Comparison of ENCODE assay signal across 19 cellular contexts in genomic region chr17:34726536-34727384, GRCh38.
DNase-seq lines count a peak whose midpoint lies in the region; ATAC-seq, FAIRE-seq and TF ChIP-seq lines count a peak whose summit lies in the region.
"Had no signal": no experiment of that assay in that cellular context is flagged by ENCODE, and none has a peak within 500 bp of the region (broad histone marks: within the 10 kb centered on the region; RNA-seq: fewer than 3 reads in every experiment).

No MANE protein-coding gene starts in this region.

- H3K9me3 ChIP-seq in left lung: no peaks in the 10 kb centered on the region
- no peaks in the 10 kb centered on the region for H3K9me3 ChIP-seq in kidney (ENCODE audit: control insufficient read depth in 1 of 2, low read length in 2 of 2)

- no peak overlapping the region for H3K9ac ChIP-seq in kidney (ENCODE audit: low read length in 2 of 2)

- peak overlapping the region; percentile 85 for H3K27ac Mint-ChIP-seq in glutamatergic neuron (ENCODE audit: unreplicated experiment)
- H3K27ac Mint-ChIP-seq: CD14-positive monocyte, T-cell had no signal

- H3K27ac ChIP-seq in left lung (no peak overlapping the region), kidney (ENCODE audit: low read depth in 2 of 2, low read length in 2 of 2) (no peak overlapping the region)

- H3K27me3 ChIP-seq in left lung: peaks cover 0 to 20% of the 10 kb centered on the region in 2 donors

- H3K9me3 Mint-ChIP-seq in glutamatergic neuron (ENCODE audit: unreplicated experiment): peaks cover 13% of the 10 kb centered on the region

- peaks cover 5% of the 10 kb centered on the region for H3K36me3 Mint-ChIP-seq in glutamatergic neuron (ENCODE audit: unreplicated experiment)
- H3K36me3 Mint-ChIP-seq: CD14-positive monocyte, T-cell had no signal

- intact Hi-C loops in left lung (cut with DNase I): no loop called here
- intact Hi-C loops in kidney (cut with DNase I): no loop called here

- peaks cover 15% of the 10 kb centered on the region for H3K27me3 Mint-ChIP-seq in glutamatergic neuron (ENCODE audit: unreplicated experiment)

- H3K36me3 ChIP-seq in left lung: no peaks in the 10 kb centered on the region
- no peaks in the 10 kb centered on the region for H3K36me3 ChIP-seq in kidney (ENCODE audit: control insufficient read depth in 1 of 2, insufficient read depth in 2 of 2, low read length in 2 of 2)

- H3K4me1 Mint-ChIP-seq in glutamatergic neuron (ENCODE audit: low read depth, unreplicated experiment): peaks cover 35% of the 10 kb centered on the region
- H3K4me1 Mint-ChIP-seq: CD14-positive monocyte, T-cell had no signal

- no peaks in the 10 kb centered on the region for H3K4me1 ChIP-seq in left lung
- H3K4me1 ChIP-seq in kidney (ENCODE audit: control insufficient read depth in 1 of 2, insufficient read depth in 1 of 2, low read depth in 1 of 2, low read length in 2 of 2): no peaks in the 10 kb centered on the region

- H3K4me3 ChIP-seq in AG10803 (ENCODE audit: low read length) (no peak overlapping the region), left lung (no peak overlapping the region), kidney (ENCODE audit: low read length in 2 of 2) (no peak overlapping the region)

- no peak for FAIRE-seq in kidney (lab: Jason Lieb, UNC)
- FAIRE-seq: D721Med, H54, HTR-8/SVneo had no signal

- peak; percentile 23 for DNase-seq in AG10803 (ENCODE audit: low read depth)
- peak; percentile 78 for DNase-seq in NCI-H1694 treated with DMSO at 0.1 percent for 48 hours (lab: John Stamatoyannopoulos, UW)
- DNase-seq in glutamatergic neuron: no peak
- DNase-seq in left lung: no peak
- DNase-seq in NCI-H1105 treated with DMSO at 0.1 percent for 48 hours (lab: John Stamatoyannopoulos, UW): no peak
- no peak for DNase-seq in kidney
- DNase-seq: KG1; NCI-H1092; NCI-H1436 treated with DMSO at 0.1 percent for 48 hours; NCI-H2081; NCI-H446 treated with DMSO at 0.1 percent for 48 hours; NK-92 treated with Interleukin-12 subunit alpha and Interleukin-12 subunit beta, amount 100 ng/mL, for 24 hours; SIG-M5; T-cell had no signal

- ATAC-seq in SK-N-SH treated with all-trans-retinoic acid at 6 μM for 48 hours: no peak
- no peak for ATAC-seq in left lung
- ATAC-seq: T-cell had no signal

- H3K4me3 Mint-ChIP-seq in glutamatergic neuron (ENCODE audit: unreplicated experiment): no peak overlapping the region
- H3K4me3 Mint-ChIP-seq: CD14-positive monocyte, T-cell had no signal

- TF ChIP-seq CTCF in AG10803 (conservative IDR thresholded peaks at IDR 0.05; ENCODE audit: low read length) (no peak), glutamatergic neuron (IDR thresholded peaks at IDR 0.05; ENCODE audit: partially characterized antibody, unreplicated experiment) (no peak), left lung (IDR thresholded peaks at IDR 0.05) (no peak), kidney (IDR thresholded peaks at IDR 0.05; ENCODE audit: borderline replicate concordance, extremely low read depth, insufficient read depth) (no peak)

TF ChIP-seq in SK-N-SH treated with all-trans-retinoic acid at 6 μM for 48 hours, 23 proteins besides CTCF, POLR2A, EP300 and RAD21:
- no peak for TF ChIP-seq ZNF70 (CRISPR knock-in tag; IDR thresholded peaks at IDR 0.05)
- TF ChIP-seq CREB5 (CRISPR knock-in tag; IDR thresholded peaks at IDR 0.05; ENCODE audit: low read depth): no peak
- no peak for TF ChIP-seq ZNF565 (CRISPR knock-in tag; conservative IDR thresholded peaks at IDR 0.05; ENCODE audit: low read depth)
- no peak for TF ChIP-seq PATZ1 (CRISPR knock-in tag; IDR thresholded peaks at IDR 0.05; ENCODE audit: borderline replicate concordance)
- no peak for TF ChIP-seq SNAI2 (CRISPR knock-in tag; IDR thresholded peaks at IDR 0.05)
- no peak for TF ChIP-seq RARB (CRISPR knock-in tag; IDR thresholded peaks at IDR 0.05)
- TF ChIP-seq ZC3H10 (CRISPR knock-in tag; IDR thresholded peaks at IDR 0.05): no peak
- peak; percentile 75; the same call in 1 of the 2 replicates for TF ChIP-seq TCF4 (CRISPR knock-in tag; IDR thresholded peaks at IDR 0.05; ENCODE audit: borderline replicate concordance)

Comparison
In these comparisons a context has a peak if more than half of its experiments do, and no peak if none do; other contexts are left out.
1. DNase-seq: peak in AG10803 (single experiment) and NCI-H1694 treated with DMSO at 0.1 percent for 48 hours (single experiment); none in glutamatergic neuron (single experiment), left lung (0 of 2), NCI-H1105 treated with DMSO at 0.1 percent for 48 hours (single experiment) and kidney (single experiment).